1 cellular context compared by ENCODE assay signal in genomic region chr4:2251073-2251794, GRCh38.
TF ChIP-seq lines count a peak whose summit lies in the region.

No MANE protein-coding gene starts in this region.

TF ChIP-seq in K562, 482 proteins besides CTCF, POLR2A, EP300 and RAD21 (continued from another document):
- no peak for TF ChIP-seq FOS (IDR thresholded peaks at IDR 0.05; ENCODE audit: extremely low read depth, insufficient read length)
- 0 out of 2 replicates have a peak, but pooled peaks have one; percentile 24 for TF ChIP-seq POLR2G (IDR thresholded peaks at IDR 0.05; ENCODE audit: low read depth, low read length)
- TF ChIP-seq ZNF668 (CRISPR knock-in tag; IDR thresholded peaks at IDR 0.05): no peak
